3 cellular contexts compared by ENCODE assay signal in the genomic region with DNA sequence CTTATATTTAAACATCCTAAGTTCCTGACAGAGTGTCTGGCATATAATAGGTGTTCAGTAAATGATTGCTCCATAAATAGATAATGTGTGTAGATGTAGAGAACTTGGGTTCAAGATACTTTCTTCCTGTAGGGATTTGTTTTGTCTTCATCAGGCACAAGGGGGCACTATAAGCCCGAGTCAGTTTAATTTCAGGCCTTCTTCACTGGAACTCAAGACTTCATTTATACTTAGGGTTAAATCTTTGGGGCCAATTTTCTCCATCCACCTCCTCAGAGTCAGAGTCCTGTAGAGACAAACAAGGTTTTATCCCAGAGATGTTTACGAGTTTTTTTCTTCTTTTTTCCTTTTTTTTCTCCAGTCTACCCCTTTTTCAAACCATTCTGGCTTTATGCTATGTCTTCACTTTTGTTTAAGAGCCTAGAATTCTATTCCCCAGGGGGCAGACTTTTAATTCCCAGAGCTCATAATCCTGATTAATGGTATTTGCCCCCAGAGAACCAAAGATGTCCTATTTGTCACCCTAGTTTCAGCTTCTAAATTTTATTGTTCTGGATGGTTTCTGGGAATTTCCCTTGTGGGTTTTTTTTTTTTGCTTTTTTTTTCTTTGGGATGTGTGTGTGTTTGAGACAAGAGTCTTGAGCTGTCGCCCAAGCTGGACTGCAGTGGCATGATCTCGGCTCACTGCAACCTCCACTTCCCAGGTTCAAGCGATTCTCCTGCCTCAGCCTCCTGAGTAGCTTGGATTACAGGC.
TF ChIP-seq lines count a peak whose summit lies in the region.

No MANE protein-coding gene starts in this region.

TF ChIP-seq in HEK293T, 16 proteins besides CTCF, POLR2A, EP300 and RAD21 (continued from another document):
- no peak for TF ChIP-seq TARDBP (IDR thresholded peaks at IDR 0.05)
- no peak for TF ChIP-seq FOXM1 (IDR thresholded peaks at IDR 0.05; ENCODE audit: borderline replicate concordance)
- TF ChIP-seq ARNT (IDR thresholded peaks at IDR 0.05): no peak
- no peak for TF ChIP-seq SP1 (IDR thresholded peaks at IDR 0.05)
- TF ChIP-seq BHLHE40 (IDR thresholded peaks at IDR 0.05; ENCODE audit: borderline replicate concordance): no peak
- TF ChIP-seq ZNF384 (IDR thresholded peaks at IDR 0.05): no peak
- no peak for TF ChIP-seq LEF1 (IDR thresholded peaks at IDR 0.05; ENCODE audit: borderline replicate concordance)
- no peak for TF ChIP-seq FOXA1 (IDR thresholded peaks at IDR 0.05)
- TF ChIP-seq HDGF (IDR thresholded peaks at IDR 0.05; ENCODE audit: borderline replicate concordance): no peak
- TF ChIP-seq SUZ12 (IDR thresholded peaks at IDR 0.05): no peak
- no peak for TF ChIP-seq NFRKB (IDR thresholded peaks at IDR 0.05)
- TF ChIP-seq ELF4 (IDR thresholded peaks at IDR 0.05): no peak
- TF ChIP-seq, protein P1, sequence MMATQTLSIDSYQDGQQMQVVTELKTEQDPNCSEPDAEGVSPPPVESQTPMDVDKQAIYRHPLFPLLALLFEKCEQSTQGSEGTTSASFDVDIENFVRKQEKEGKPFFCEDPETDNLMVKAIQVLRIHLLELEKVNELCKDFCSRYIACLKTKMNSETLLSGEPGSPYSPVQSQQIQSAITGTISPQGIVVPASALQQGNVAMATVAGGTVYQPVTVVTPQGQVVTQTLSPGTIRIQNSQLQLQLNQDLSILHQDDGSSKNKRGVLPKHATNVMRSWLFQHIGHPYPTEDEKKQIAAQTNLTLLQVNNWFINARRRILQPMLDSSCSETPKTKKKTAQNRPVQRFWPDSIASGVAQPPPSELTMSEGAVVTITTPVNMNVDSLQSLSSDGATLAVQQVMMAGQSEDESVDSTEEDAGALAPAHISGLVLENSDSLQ (IDR thresholded peaks at IDR 0.05): no peak
- TF ChIP-seq L3MBTL2 (conservative IDR thresholded peaks at IDR 0.05): no peak
- no peak for TF ChIP-seq FOXK2 (IDR thresholded peaks at IDR 0.05)

TF ChIP-seq in K562, 482 proteins besides CTCF, POLR2A, EP300 and RAD21 (continues in another document):
- TF ChIP-seq, protein P2, sequence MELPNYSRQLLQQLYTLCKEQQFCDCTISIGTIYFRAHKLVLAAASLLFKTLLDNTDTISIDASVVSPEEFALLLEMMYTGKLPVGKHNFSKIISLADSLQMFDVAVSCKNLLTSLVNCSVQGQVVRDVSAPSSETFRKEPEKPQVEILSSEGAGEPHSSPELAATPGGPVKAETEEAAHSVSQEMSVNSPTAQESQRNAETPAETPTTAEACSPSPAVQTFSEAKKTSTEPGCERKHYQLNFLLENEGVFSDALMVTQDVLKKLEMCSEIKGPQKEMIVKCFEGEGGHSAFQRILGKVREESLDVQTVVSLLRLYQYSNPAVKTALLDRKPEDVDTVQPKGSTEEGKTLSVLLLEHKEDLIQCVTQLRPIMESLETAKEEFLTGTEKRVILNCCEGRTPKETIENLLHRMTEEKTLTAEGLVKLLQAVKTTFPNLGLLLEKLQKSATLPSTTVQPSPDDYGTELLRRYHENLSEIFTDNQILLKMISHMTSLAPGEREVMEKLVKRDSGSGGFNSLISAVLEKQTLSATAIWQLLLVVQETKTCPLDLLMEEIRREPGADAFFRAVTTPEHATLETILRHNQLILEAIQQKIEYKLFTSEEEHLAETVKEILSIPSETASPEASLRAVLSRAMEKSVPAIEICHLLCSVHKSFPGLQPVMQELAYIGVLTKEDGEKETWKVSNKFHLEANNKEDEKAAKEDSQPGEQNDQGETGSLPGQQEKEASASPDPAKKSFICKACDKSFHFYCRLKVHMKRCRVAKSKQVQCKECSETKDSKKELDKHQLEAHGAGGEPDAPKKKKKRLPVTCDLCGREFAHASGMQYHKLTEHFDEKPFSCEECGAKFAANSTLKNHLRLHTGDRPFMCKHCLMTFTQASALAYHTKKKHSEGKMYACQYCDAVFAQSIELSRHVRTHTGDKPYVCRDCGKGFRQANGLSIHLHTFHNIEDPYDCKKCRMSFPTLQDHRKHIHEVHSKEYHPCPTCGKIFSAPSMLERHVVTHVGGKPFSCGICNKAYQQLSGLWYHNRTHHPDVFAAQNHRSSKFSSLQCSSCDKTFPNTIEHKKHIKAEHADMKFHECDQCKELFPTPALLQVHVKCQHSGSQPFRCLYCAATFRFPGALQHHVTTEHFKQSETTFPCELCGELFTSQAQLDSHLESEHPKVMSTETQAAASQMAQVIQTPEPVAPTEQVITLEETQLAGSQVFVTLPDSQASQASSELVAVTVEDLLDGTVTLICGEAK (IDR thresholded peaks at IDR 0.05): 0 out of 2 replicates have a peak, but pooled peaks have one; percentile 19
- TF ChIP-seq, protein P2 (CRISPR knock-in tag; IDR thresholded peaks at IDR 0.05): no peak
- TF ChIP-seq FOXM1 (IDR thresholded peaks at IDR 0.05; ENCODE audit: low read depth): peak; percentile 49; the same call in 1 of the 2 replicates
- no peak for TF ChIP-seq FOXM1 (CRISPR knock-in tag; IDR thresholded peaks at IDR 0.05; ENCODE audit: low read depth)
- TF ChIP-seq MCM7 (IDR thresholded peaks at IDR 0.05): 0 out of 4 replicates have a peak, but pooled peaks of 1 of the 2 experiments have one; percentile 24
- TF ChIP-seq TCF7 (IDR thresholded peaks at IDR 0.05; ENCODE audit: borderline replicate concordance): no peak
- TF ChIP-seq CBFB (CRISPR knock-in tag; IDR thresholded peaks at IDR 0.05): no peak
- TF ChIP-seq KDM1A (IDR thresholded peaks at IDR 0.05): peak in 1 of 2 experiments; percentile 58; a peak in 2 of 4 replicates
- TF ChIP-seq SMARCE1 (IDR thresholded peaks at IDR 0.05): 0 out of 2 replicates have a peak, but pooled peaks have one; percentile 11
- TF ChIP-seq MEIS2 (IDR thresholded peaks at IDR 0.05; ENCODE audit: partially characterized antibody): no peak
- peak; percentile 54; the same call in 1 of the 2 replicates for TF ChIP-seq SMARCA5 (IDR thresholded peaks at IDR 0.05)
- peak; percentile 35; the same call in 1 of the 2 replicates for TF ChIP-seq ETV1 (tag; conservative IDR thresholded peaks at IDR 0.05; ENCODE audit: low read depth)
- no peak for TF ChIP-seq JUN (IDR thresholded peaks at IDR 0.05; ENCODE audit: borderline replicate concordance, low read depth, low read length)
- TF ChIP-seq JUN (CRISPR knock-in tag; IDR thresholded peaks at IDR 0.05; ENCODE audit: borderline replicate concordance): no peak
- peak; percentile 5; the same call in 1 of the 2 replicates for TF ChIP-seq ZNF316 (IDR thresholded peaks at IDR 0.05)

TF ChIP-seq in HepG2, 621 proteins besides CTCF, POLR2A, EP300 and RAD21 (continued from another document and continues in another):
- TF ChIP-seq, protein P3, sequence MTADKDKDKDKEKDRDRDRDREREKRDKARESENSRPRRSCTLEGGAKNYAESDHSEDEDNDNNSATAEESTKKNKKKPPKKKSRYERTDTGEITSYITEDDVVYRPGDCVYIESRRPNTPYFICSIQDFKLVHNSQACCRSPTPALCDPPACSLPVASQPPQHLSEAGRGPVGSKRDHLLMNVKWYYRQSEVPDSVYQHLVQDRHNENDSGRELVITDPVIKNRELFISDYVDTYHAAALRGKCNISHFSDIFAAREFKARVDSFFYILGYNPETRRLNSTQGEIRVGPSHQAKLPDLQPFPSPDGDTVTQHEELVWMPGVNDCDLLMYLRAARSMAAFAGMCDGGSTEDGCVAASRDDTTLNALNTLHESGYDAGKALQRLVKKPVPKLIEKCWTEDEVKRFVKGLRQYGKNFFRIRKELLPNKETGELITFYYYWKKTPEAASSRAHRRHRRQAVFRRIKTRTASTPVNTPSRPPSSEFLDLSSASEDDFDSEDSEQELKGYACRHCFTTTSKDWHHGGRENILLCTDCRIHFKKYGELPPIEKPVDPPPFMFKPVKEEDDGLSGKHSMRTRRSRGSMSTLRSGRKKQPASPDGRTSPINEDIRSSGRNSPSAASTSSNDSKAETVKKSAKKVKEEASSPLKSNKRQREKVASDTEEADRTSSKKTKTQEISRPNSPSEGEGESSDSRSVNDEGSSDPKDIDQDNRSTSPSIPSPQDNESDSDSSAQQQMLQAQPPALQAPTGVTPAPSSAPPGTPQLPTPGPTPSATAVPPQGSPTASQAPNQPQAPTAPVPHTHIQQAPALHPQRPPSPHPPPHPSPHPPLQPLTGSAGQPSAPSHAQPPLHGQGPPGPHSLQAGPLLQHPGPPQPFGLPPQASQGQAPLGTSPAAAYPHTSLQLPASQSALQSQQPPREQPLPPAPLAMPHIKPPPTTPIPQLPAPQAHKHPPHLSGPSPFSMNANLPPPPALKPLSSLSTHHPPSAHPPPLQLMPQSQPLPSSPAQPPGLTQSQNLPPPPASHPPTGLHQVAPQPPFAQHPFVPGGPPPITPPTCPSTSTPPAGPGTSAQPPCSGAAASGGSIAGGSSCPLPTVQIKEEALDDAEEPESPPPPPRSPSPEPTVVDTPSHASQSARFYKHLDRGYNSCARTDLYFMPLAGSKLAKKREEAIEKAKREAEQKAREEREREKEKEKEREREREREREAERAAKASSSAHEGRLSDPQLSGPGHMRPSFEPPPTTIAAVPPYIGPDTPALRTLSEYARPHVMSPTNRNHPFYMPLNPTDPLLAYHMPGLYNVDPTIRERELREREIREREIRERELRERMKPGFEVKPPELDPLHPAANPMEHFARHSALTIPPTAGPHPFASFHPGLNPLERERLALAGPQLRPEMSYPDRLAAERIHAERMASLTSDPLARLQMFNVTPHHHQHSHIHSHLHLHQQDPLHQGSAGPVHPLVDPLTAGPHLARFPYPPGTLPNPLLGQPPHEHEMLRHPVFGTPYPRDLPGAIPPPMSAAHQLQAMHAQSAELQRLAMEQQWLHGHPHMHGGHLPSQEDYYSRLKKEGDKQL (CRISPR knock-in tag; IDR thresholded peaks at IDR 0.05; ENCODE audit: low read depth): no peak
- TF ChIP-seq ZFP36 (IDR thresholded peaks at IDR 0.05; ENCODE audit: borderline replicate concordance, low read depth, low read length, partially characterized antibody) (no peak), SMC3 (IDR thresholded peaks at IDR 0.05; ENCODE audit: low read length) (peak; percentile 73; the same call in 1 of the 2 replicates), ZNF766 (CRISPR knock-in tag; IDR thresholded peaks at IDR 0.05; ENCODE audit: borderline replicate concordance) (no peak), ELF3 (CRISPR knock-in tag; IDR thresholded peaks at IDR 0.05) (peak; percentile 32; the same call in 1 of the 2 replicates), MTA3 (CRISPR knock-in tag; IDR thresholded peaks at IDR 0.05) (no peak), GATAD2A (CRISPR knock-in tag; IDR thresholded peaks at IDR 0.05) (peak; percentile 51), CC2D1A (CRISPR knock-in tag; IDR thresholded peaks at IDR 0.05) (no peak), SAP130 (CRISPR knock-in tag; IDR thresholded peaks at IDR 0.05; ENCODE audit: low read depth) (0 out of 2 replicates have a peak, but pooled peaks have one; percentile 13), XBP1 (CRISPR knock-in tag; IDR thresholded peaks at IDR 0.05) (no peak), ZNF234 (CRISPR knock-in tag; conservative IDR thresholded peaks at IDR 0.05) (no peak), ZNF652 (CRISPR knock-in tag; IDR thresholded peaks at IDR 0.05; ENCODE audit: borderline replicate concordance, low read depth) (peak; percentile 62; the same call in 1 of the 2 replicates)
- TF ChIP-seq, protein P4, sequence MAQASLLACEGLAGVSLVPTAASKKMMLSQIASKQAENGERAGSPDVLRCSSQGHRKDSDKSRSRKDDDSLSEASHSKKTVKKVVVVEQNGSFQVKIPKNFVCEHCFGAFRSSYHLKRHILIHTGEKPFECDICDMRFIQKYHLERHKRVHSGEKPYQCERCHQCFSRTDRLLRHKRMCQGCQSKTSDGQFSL (CRISPR knock-in tag; IDR thresholded peaks at IDR 0.05): no peak
- TF ChIP-seq, protein P5, sequence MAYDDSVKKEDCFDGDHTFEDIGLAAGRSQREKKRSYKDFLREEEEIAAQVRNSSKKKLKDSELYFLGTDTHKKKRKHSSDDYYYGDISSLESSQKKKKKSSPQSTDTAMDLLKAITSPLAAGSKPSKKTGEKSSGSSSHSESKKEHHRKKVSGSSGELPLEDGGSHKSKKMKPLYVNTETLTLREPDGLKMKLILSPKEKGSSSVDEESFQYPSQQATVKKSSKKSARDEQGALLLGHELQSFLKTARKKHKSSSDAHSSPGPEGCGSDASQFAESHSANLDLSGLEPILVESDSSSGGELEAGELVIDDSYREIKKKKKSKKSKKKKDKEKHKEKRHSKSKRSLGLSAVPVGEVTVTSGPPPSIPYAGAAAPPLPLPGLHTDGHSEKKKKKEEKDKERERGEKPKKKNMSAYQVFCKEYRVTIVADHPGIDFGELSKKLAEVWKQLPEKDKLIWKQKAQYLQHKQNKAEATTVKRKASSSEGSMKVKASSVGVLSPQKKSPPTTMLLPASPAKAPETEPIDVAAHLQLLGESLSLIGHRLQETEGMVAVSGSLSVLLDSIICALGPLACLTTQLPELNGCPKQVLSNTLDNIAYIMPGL (CRISPR knock-in tag; IDR thresholded peaks at IDR 0.05; ENCODE audit: borderline replicate concordance in 1 of 2, low read depth in 1 of 2): peak in 1 of 2 experiments; percentile 41; a peak in 2 of 4 replicates
- TF ChIP-seq, protein P6, sequence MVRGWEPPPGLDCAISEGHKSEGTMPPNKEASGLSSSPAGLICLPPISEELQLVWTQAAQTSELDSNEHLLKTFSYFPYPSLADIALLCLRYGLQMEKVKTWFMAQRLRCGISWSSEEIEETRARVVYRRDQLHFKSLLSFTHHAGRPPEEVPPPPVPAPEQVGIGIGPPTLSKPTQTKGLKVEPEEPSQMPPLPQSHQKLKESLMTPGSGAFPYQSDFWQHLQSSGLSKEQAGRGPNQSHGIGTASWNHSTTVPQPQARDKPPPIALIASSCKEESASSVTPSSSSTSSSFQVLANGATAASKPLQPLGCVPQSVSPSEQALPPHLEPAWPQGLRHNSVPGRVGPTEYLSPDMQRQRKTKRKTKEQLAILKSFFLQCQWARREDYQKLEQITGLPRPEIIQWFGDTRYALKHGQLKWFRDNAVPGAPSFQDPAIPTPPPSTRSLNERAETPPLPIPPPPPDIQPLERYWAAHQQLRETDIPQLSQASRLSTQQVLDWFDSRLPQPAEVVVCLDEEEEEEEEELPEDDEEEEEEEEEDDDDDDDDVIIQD (CRISPR knock-in tag; IDR thresholded peaks at IDR 0.05; ENCODE audit: low read depth): no peak
